Comparison of ENCODE assay signal across 8 cellular contexts in the genomic region with DNA sequence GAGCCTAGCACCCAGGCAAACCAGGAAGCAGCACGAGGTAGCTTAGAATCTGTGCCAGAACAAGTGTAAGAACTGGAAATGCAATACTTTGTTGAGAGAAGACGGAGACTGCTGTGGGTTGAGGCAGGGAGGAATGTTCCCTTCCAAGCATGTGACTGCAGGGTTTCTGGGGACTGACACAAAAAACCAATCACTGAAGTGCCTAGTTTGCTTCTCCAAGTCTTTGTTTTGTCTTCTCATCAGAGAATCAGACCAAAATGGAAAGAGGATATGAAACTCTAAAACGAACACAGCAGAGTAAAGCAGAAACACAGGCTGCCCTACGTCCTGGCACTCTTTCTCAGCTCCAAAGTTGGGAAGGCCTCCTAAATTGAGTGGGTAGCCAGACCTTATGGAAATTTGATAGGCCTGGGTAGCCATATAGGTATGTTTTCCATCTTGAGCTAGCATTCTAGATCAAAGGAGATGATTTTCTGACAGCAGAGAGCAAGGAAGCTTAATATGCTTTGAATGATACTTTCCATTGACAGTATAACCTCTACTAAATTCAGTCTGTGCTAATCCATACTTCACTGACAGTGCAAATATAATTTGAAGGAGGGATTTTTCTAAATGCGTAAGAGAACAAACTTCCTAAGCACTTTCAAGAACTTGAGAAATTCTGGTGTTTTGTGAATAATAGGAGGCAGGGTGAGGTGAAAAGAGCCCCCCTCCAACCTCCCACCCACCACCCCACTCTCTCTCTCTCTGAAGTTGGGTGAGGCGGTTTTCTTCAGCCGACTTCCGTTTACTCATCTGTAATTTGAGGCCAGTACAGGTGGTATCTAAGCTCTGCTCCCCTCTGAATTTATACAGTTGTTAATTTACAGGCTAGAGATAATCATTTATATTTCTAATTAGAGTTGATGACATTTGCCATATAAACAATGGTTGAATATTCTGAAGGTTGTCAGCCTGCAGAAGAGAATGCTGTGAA. TPM values are rescaled to one million over a fixed set of nuclear protein-coding genes. Genes with fewer than 3 reads are reported as not detected.
DNase-seq lines count a peak whose midpoint lies in the region; ATAC-seq and TF ChIP-seq lines count a peak whose summit lies in the region.

No MANE protein-coding gene starts in this region.

- peak; percentile 66 for DNase-seq in sigmoid colon
- no peak for DNase-seq in dermis blood vessel endothelial cell
- DNase-seq in NCI-H2227 (lab: John Stamatoyannopoulos, UW; ENCODE audit: unreplicated experiment), result no peak
- no peak for DNase-seq in activated CD4-positive, alpha-beta T cell treated with anti-CD3 and anti-CD28 coated beads, Interleukin-2, amount 10 ng/mL, durations not matched to agents 7 days and 5 days
- DNase-seq in kidney tubule cell (ENCODE audit: low spot score), result no peak

- peaks cover 0 to 22% (median 11%) of the 10 kb centered on the region in 4 donors for H3K4me1 ChIP-seq in sigmoid colon

- H3K27ac Mint-ChIP-seq in activated T-helper 17 cell treated with anti-CD3 and anti-CD28 coated beads, Interleukin-2, amount 50 U/mL, for 72 hours, result no peak overlapping the region
- no peak overlapping the region for H3K27ac Mint-ChIP-seq in activated CD4-positive, alpha-beta T cell treated with anti-CD3 and anti-CD28 coated beads, Interleukin-2, amount 10 ng/mL, durations not matched to agents 7 days and 5 days

- intact Hi-C loops in sigmoid colon (cut with DNase I), result no loop called here

- H3K4me3 ChIP-seq in sigmoid colon, result no peak overlapping the region

- TF ChIP-seq POLR2A in sigmoid colon (IDR thresholded peaks at IDR 0.05), result no peak

- H3K9me3 ChIP-seq in sigmoid colon, result no peaks in the 10 kb centered on the region

- 68 to 81% methylated on average over 8 of the region's 8 CpGs for WGBS in sigmoid colon, 2 donors

- no peaks in the 10 kb centered on the region for H3K9me3 Mint-ChIP-seq in activated T-helper 17 cell treated with anti-CD3 and anti-CD28 coated beads, Interleukin-2, amount 50 U/mL, for 72 hours
- H3K9me3 Mint-ChIP-seq in activated CD4-positive, alpha-beta T cell treated with anti-CD3 and anti-CD28 coated beads, Interleukin-2, amount 10 ng/mL, durations not matched to agents 7 days and 5 days, result no peaks in the 10 kb centered on the region

- POLR2A ChIA-PET in activated CD4-positive, alpha-beta T cell treated with anti-CD3 and anti-CD28 coated beads, Interleukin-2, amount 10 ng/mL, durations not matched to agents 7 days and 5 days (lab: Charles Lee), result no interaction called here

- peak overlapping the region in 2 of 4 donors; percentile 6 to 18 for H3K27ac ChIP-seq in sigmoid colon

- no peaks in the 10 kb centered on the region for H3K36me3 ChIP-seq in sigmoid colon

- TF ChIP-seq CTCF in sigmoid colon (IDR thresholded peaks at IDR 0.05), result no peak

- CTCF ChIA-PET in activated CD4-positive, alpha-beta T cell treated with anti-CD3 and anti-CD28 coated beads, Interleukin-2, amount 10 ng/mL, durations not matched to agents 7 days and 5 days (lab: Charles Lee), result interaction anchor here (0.7 kb wide), 1 partner anchor 26 kb away, joined by 4 read pairs; no protein-coding TSS in a partner anchor

- TF ChIP-seq EP300 in sigmoid colon (IDR thresholded peaks at IDR 0.05), result no peak

- peak overlapping the region; percentile 20 for H3K4me3 Mint-ChIP-seq in activated T-helper 17 cell treated with anti-CD3 and anti-CD28 coated beads, Interleukin-2, amount 50 U/mL, for 72 hours
- no peak overlapping the region for H3K4me3 Mint-ChIP-seq in activated CD4-positive, alpha-beta T cell treated with anti-CD3 and anti-CD28 coated beads, Interleukin-2, amount 10 ng/mL, durations not matched to agents 7 days and 5 days

- H3K4me1 Mint-ChIP-seq in activated T-helper 17 cell treated with anti-CD3 and anti-CD28 coated beads, Interleukin-2, amount 50 U/mL, for 72 hours, result peaks cover 36% of the 10 kb centered on the region
- H3K4me1 Mint-ChIP-seq in activated CD4-positive, alpha-beta T cell treated with anti-CD3 and anti-CD28 coated beads, Interleukin-2, amount 10 ng/mL, durations not matched to agents 7 days and 5 days, result peaks cover 19% of the 10 kb centered on the region

- peaks cover 4% of the 10 kb centered on the region for H3K27me3 Mint-ChIP-seq in activated T-helper 17 cell treated with anti-CD3 and anti-CD28 coated beads, Interleukin-2, amount 50 U/mL, for 72 hours
- H3K27me3 Mint-ChIP-seq in activated CD4-positive, alpha-beta T cell treated with anti-CD3 and anti-CD28 coated beads, Interleukin-2, amount 10 ng/mL, durations not matched to agents 7 days and 5 days, result peaks cover 25% of the 10 kb centered on the region

- ATAC-seq in GM19328 (IDR thresholded peaks at IDR 0.05; ENCODE audit: unreplicated experiment) (peak; percentile 93), HG03095 (IDR thresholded peaks at IDR 0.05; ENCODE audit: unreplicated experiment) (peak; percentile 90)
- ATAC-seq in activated T-helper 17 cell treated with anti-CD3 and anti-CD28 coated beads, Interleukin-2, amount 50 U/mL, for 72 hours (replicated peaks), result no peak

- H3K27me3 ChIP-seq in sigmoid colon, result no peaks in the 10 kb centered on the region

- H3K36me3 Mint-ChIP-seq in activated T-helper 17 cell treated with anti-CD3 and anti-CD28 coated beads, Interleukin-2, amount 50 U/mL, for 72 hours (ENCODE audit: low read depth), result no peaks in the 10 kb centered on the region
- H3K36me3 Mint-ChIP-seq in activated CD4-positive, alpha-beta T cell treated with anti-CD3 and anti-CD28 coated beads, Interleukin-2, amount 10 ng/mL, durations not matched to agents 7 days and 5 days (ENCODE audit: low read depth), result no peaks in the 10 kb centered on the region

RNA-seq across cellular contexts. Expression of a gene that starts 5.5 kb away (rescaled TPM):
- 1 to 10 TPM in 1 of 2 donors, under 1 TPM in 1; 0.74 to 1.1 TPM for total RNA-seq in activated T-helper 17 cell treated with anti-CD3 and anti-CD28 coated beads, Interleukin-2, amount 50 U/mL, for 72 hours
- total RNA-seq in sigmoid colon (1 to 10 TPM; 2.0 to 4.3 (median 3.0) TPM), dermis blood vessel endothelial cell (11.7 and 14.8 TPM in 2 replicates)
- polyA plus RNA-seq in sigmoid colon, result 1 to 10 TPM in 1 of 3 donors, under 1 TPM in 1, not detected in 1; 0.60 to 1.2 TPM
- 1 to 10 TPM; 1.3 to 1.5 TPM for total RNA-seq in activated CD4-positive, alpha-beta T cell treated with anti-CD3 and anti-CD28 coated beads, Interleukin-2, amount 10 ng/mL, durations not matched to agents 7 days and 5 days
